10 cellular contexts compared by ENCODE assay signal in the genomic region with DNA sequence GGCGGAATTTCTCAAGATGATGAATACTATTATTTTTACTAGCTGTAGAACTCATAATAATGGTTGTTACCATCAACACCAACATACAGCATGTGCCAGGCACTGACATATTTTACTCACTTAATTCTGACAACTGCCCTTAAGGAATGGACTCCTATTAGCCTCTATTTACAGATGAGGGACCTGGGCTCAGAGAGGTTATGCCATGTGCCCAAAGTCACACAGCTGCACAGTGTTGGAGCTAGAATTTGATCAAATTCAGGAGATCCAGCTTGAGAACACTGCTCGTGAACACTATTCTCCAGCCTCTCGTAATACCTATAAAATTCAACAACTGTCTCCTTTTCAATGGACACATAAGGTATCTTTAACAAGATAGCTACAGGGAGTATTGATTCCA.
"Had no signal": no experiment of that assay in that cellular context is flagged by ENCODE, and none has a peak within 500 bp of the region (broad histone marks: within the 10 kb centered on the region; RNA-seq: fewer than 3 reads in every experiment).

No MANE protein-coding gene starts in this region.

- H3K36me3 Mint-ChIP-seq: brain had no signal

- DNase-seq: activated CD4-positive, alpha-beta T cell treated with anti-CD3 and anti-CD28 coated beads, Interleukin-2, amount 50 U/mL, for 1 hour; activated CD4-positive, CD25-positive, alpha-beta regulatory T cell treated with anti-CD3 and anti-CD28 coated beads, Interleukin-2, amount 50 U/mL, for 72 hours; activated naive CD8-positive, alpha-beta T cell treated with anti-CD3 and anti-CD28 coated beads, Interleukin-2, amount 50 U/mL, for 24 hours; activated T-cell treated with anti-CD3 and anti-CD28 coated beads for 4 hours; anterior cingulate cortex; mesendoderm; nephron progenitor cell; nucleus accumbens; testis had no signal

- H3K27me3 ChIP-seq: testis had no signal

- ATAC-seq: activated naive CD8-positive, alpha-beta T cell treated with anti-CD3 and anti-CD28 coated beads, Interleukin-2, amount 50 U/mL, for 24 hours had no signal

- H3K4me3 ChIP-seq: testis had no signal

- H3K9me3 ChIP-seq: testis had no signal

- H3K27ac ChIP-seq: testis had no signal

- H3K27me3 Mint-ChIP-seq: activated naive CD8-positive, alpha-beta T cell treated with anti-CD3 and anti-CD28 coated beads, Interleukin-2, amount 50 U/mL, for 24 hours had no signal

- H3K27ac Mint-ChIP-seq: activated naive CD8-positive, alpha-beta T cell treated with anti-CD3 and anti-CD28 coated beads, Interleukin-2, amount 50 U/mL, for 24 hours; brain; nephron progenitor cell had no signal

- H3K9me3 Mint-ChIP-seq: activated naive CD8-positive, alpha-beta T cell treated with anti-CD3 and anti-CD28 coated beads, Interleukin-2, amount 50 U/mL, for 24 hours; nephron progenitor cell had no signal

- H3K4me3 Mint-ChIP-seq: activated naive CD8-positive, alpha-beta T cell treated with anti-CD3 and anti-CD28 coated beads, Interleukin-2, amount 50 U/mL, for 24 hours; brain; nephron progenitor cell had no signal
